Comparison of ENCODE assay signal across 24 cellular contexts in genomic region chr4:113840850-113841249, GRCh38.
"Had no signal": no experiment of that assay in that cellular context is flagged by ENCODE, and none has a peak within 500 bp of the region (broad histone marks: within the 10 kb centered on the region; RNA-seq: fewer than 3 reads in every experiment).

No MANE protein-coding gene starts in this region.

- H3K4me1 Mint-ChIP-seq: stimulated activated effector memory CD8-positive, alpha-beta T cell treated with anti-CD3 and anti-CD28 coated beads, Interleukin-12 subunit alpha, Interleukin-12 subunit beta, amount 100 ng/mL, for 72 hours had no signal

- ATAC-seq: activated T-cell treated with anti-CD3 and anti-CD28 coated beads, Interleukin-2, amount 50 U/mL, for 72 hours; esophagus mucosa; left cardiac atrium; left ventricle myocardium superior; stimulated activated effector memory CD8-positive, alpha-beta T cell treated with anti-CD3 and anti-CD28 coated beads, Interleukin-12 subunit alpha, Interleukin-12 subunit beta, amount 100 ng/mL, for 72 hours had no signal

- H3K9me3 Mint-ChIP-seq: activated T-cell treated with anti-CD3 and anti-CD28 coated beads, Interleukin-2, amount 50 U/mL, for 72 hours; brain; stimulated activated effector memory CD8-positive, alpha-beta T cell treated with anti-CD3 and anti-CD28 coated beads, Interleukin-12 subunit alpha, Interleukin-12 subunit beta, amount 100 ng/mL, for 72 hours; stimulated activated naive CD8-positive, alpha-beta T cell treated with anti-CD3 and anti-CD28 coated beads, Interleukin-15, Interleukin-2, amounts not matched to agents 100 ng/mL and 50 ng/mL, for 24 hours; type B pancreatic cell had no signal

- H3K27ac ChIP-seq: adrenal gland, ascending aorta, ovary, prostate gland, sigmoid colon, uterus had no signal

- DNase-seq: activated CD4-positive, alpha-beta T cell treated with anti-CD3 and anti-CD28 coated beads for 1 hour; activated effector memory CD4-positive, alpha-beta T cell treated with Interleukin-2 at 50 U/mL for 16 hours; activated naive CD4-positive, alpha-beta T cell treated with Interleukin-2 at 50 U/mL for 16 hours; activated T-cell treated with anti-CD3 and anti-CD28 coated beads for 4 hours; activated T-cell treated with anti-CD3 and anti-CD28 coated beads, Interleukin-2, amount 50 U/mL, for 72 hours; adrenal gland; cortex of kidney; foreskin melanocyte; left cardiac atrium; left ventricle myocardium superior; ovary; sigmoid colon; small intestine; stimulated activated CD4-positive, alpha-beta T cell treated with anti-CD3 and anti-CD28 coated beads, Interleukin-4, amount 100 ng/mL, for 24 hours; T-helper 2 cell; uterus had no signal

- H3K36me3 Mint-ChIP-seq: activated naive CD8-positive, alpha-beta T cell; brain; stimulated activated effector memory CD8-positive, alpha-beta T cell treated with anti-CD3 and anti-CD28 coated beads, Interleukin-12 subunit alpha, Interleukin-12 subunit beta, amount 100 ng/mL, for 72 hours; type B pancreatic cell had no signal

- H3K4me3 Mint-ChIP-seq: activated naive CD8-positive, alpha-beta T cell; activated T-cell treated with anti-CD3 and anti-CD28 coated beads, Interleukin-2, amount 50 U/mL, for 72 hours; brain; stimulated activated effector memory CD8-positive, alpha-beta T cell treated with anti-CD3 and anti-CD28 coated beads, Interleukin-12 subunit alpha, Interleukin-12 subunit beta, amount 100 ng/mL, for 72 hours; stimulated activated naive CD8-positive, alpha-beta T cell treated with anti-CD3 and anti-CD28 coated beads, Interleukin-15, Interleukin-2, amounts not matched to agents 100 ng/mL and 50 ng/mL, for 24 hours; type B pancreatic cell had no signal

- H3K27ac Mint-ChIP-seq: activated naive CD8-positive, alpha-beta T cell; activated T-cell treated with anti-CD3 and anti-CD28 coated beads, Interleukin-2, amount 50 U/mL, for 72 hours; brain; stimulated activated effector memory CD8-positive, alpha-beta T cell treated with anti-CD3 and anti-CD28 coated beads, Interleukin-12 subunit alpha, Interleukin-12 subunit beta, amount 100 ng/mL, for 72 hours; stimulated activated naive CD8-positive, alpha-beta T cell treated with anti-CD3 and anti-CD28 coated beads, Interleukin-15, Interleukin-2, amounts not matched to agents 100 ng/mL and 50 ng/mL, for 24 hours; type B pancreatic cell had no signal

- H3K27me3 Mint-ChIP-seq: activated naive CD8-positive, alpha-beta T cell; brain; stimulated activated naive CD8-positive, alpha-beta T cell treated with anti-CD3 and anti-CD28 coated beads, Interleukin-15, Interleukin-2, amounts not matched to agents 100 ng/mL and 50 ng/mL, for 24 hours; type B pancreatic cell had no signal

- H3K4me3 ChIP-seq: adrenal gland, ascending aorta, ovary, prostate gland, sigmoid colon, uterus had no signal
